9 cellular contexts compared by ENCODE assay signal in genomic region chr3:196537319-196537984, GRCh38. TPM values are rescaled to one million over a fixed set of nuclear protein-coding genes. Genes with fewer than 3 reads are reported as not detected.
DNase-seq lines count a peak whose midpoint lies in the region; ATAC-seq, FAIRE-seq and TF ChIP-seq lines count a peak whose summit lies in the region.
"Had no signal": no experiment of that assay in that cellular context is flagged by ENCODE, and none has a peak within 500 bp of the region (broad histone marks: within the 10 kb centered on the region; RNA-seq: fewer than 3 reads in every experiment).

No MANE protein-coding gene starts in this region.

- H3K9me3 ChIP-seq in heart left ventricle (no peaks in the 10 kb centered on the region), astrocyte (ENCODE audit: insufficient read depth, low read depth, low read length) (no peaks in the 10 kb centered on the region), left lung (no peaks in the 10 kb centered on the region)

- no peak overlapping the region for H3K9ac ChIP-seq in astrocyte (ENCODE audit: low read length)

- intact Hi-C loops in heart left ventricle (cut with DNase I) (loop anchor here in 7 of 10 donors (2.0 to 10.0 kb wide), 2 partner anchors 147 kb away; no protein-coding TSS in a partner anchor), Right ventricle myocardium superior (cut with DNase I) (no loop called here), left lung (cut with DNase I) (no loop called here)

- CTCF ChIA-PET in T-cell (lab: Charles Lee) = interaction anchor here (0.5 to 1.1 kb wide), 4 partner anchors 9 to 30 kb away, joined by 3 to 5 read pairs (median 4); no protein-coding TSS in a partner anchor

- H3K9me3 Mint-ChIP-seq in T-cell (no peaks in the 10 kb centered on the region), astrocyte (ENCODE audit: unreplicated experiment) (no peaks in the 10 kb centered on the region)

- POLR2A ChIA-PET in T-cell (lab: Charles Lee) = no interaction called here

- no peak overlapping the region for H3K4me3 ChIP-seq in heart left ventricle
- no peak overlapping the region for H3K4me3 ChIP-seq in astrocyte (ENCODE audit: insufficient read depth, low read depth, low read length)
- no peak overlapping the region for H3K4me3 ChIP-seq in left lung

- peak; percentile 46 to 77 (median 55) for TF ChIP-seq CTCF in heart left ventricle (IDR thresholded peaks at IDR 0.05)
- TF ChIP-seq CTCF in astrocyte (IDR thresholded peaks at IDR 0.05; ENCODE audit: insufficient read depth, low read depth, low read length) = peak; percentile 53
- TF ChIP-seq CTCF in left lung (IDR thresholded peaks at IDR 0.05) = peak; percentile 44 to 67

- TF ChIP-seq POLR2A in heart left ventricle (IDR thresholded peaks at IDR 0.05) = no peak

- no peak overlapping the region for H3K4me2 ChIP-seq in astrocyte (ENCODE audit: low read length)

- ATAC-seq in heart left ventricle = no peak
- no peak for ATAC-seq in Right ventricle myocardium superior (ENCODE audit: poor library complexity)
- peak in 1 of 4 experiments; percentile 35 for ATAC-seq in T-cell (replicated peaks in 1 of 4)
- ATAC-seq in left lung = no peak

- H3K27ac ChIP-seq in heart left ventricle (no peak overlapping the region), astrocyte (ENCODE audit: low read depth, low read length) (no peak overlapping the region), left lung (no peak overlapping the region)

- DNase-seq in heart left ventricle = no peak
- no peak for DNase-seq in Right ventricle myocardium superior
- DNase-seq in T-cell = peak in 29 of 34 experiments; percentile 5 to 69 (median 49)
- DNase-seq in astrocyte (ENCODE audit: low read depth) = no peak
- no peak for DNase-seq in left lung
- peak; percentile 33 for DNase-seq in stimulated activated CD8-positive, alpha-beta memory T cell treated with anti-CD3 and anti-CD28 coated beads, Interleukin-15, amount 100 ng/mL, for 24 hours (ENCODE audit: low read depth)
- DNase-seq in cerebellum (ENCODE audit: low spot score) = no peak
- no peak for DNase-seq in NCI-H1694 (lab: John Stamatoyannopoulos, UW)

- H3K27me3 Mint-ChIP-seq in T-cell = peaks cover 3% of the 10 kb centered on the region in 2 donors
- H3K27me3 Mint-ChIP-seq in astrocyte (ENCODE audit: low read depth, unreplicated experiment) = no peaks in the 10 kb centered on the region

- H4K20me1 ChIP-seq in astrocyte (ENCODE audit: insufficient read depth, low read length) = no peaks in the 10 kb centered on the region

- no peak for FAIRE-seq in astrocyte (lab: Jason Lieb, UNC)

- no peaks in the 10 kb centered on the region for H3K4me1 ChIP-seq in heart left ventricle
- no peaks in the 10 kb centered on the region for H3K4me1 ChIP-seq in astrocyte (ENCODE audit: insufficient read depth, low read length)
- H3K4me1 ChIP-seq in left lung = no peaks in the 10 kb centered on the region

- H3K27ac Mint-ChIP-seq in T-cell = peak overlapping the region in 1 of 2 donors; percentile 4
- no peak overlapping the region for H3K27ac Mint-ChIP-seq in astrocyte (ENCODE audit: unreplicated experiment)

- H3K4me3 Mint-ChIP-seq in T-cell = no peak overlapping the region
- H3K4me3 Mint-ChIP-seq in astrocyte (ENCODE audit: unreplicated experiment) = no peak overlapping the region

- H3K36me3 Mint-ChIP-seq in T-cell = no peaks in the 10 kb centered on the region
- no peaks in the 10 kb centered on the region for H3K36me3 Mint-ChIP-seq in astrocyte (ENCODE audit: low read depth, unreplicated experiment)

- H3K36me3 ChIP-seq in heart left ventricle (no peaks in the 10 kb centered on the region), astrocyte (ENCODE audit: insufficient read depth, low read length) (no peaks in the 10 kb centered on the region), left lung (no peaks in the 10 kb centered on the region)

- 38 to 44% (median 43%) methylated on average over 18 of the region's 18 CpGs for WGBS in heart left ventricle, 4 donors

- H3K27me3 ChIP-seq in heart left ventricle = peaks cover 0 to 4% (median 0%) of the 10 kb centered on the region in 9 donors
- H3K27me3 ChIP-seq in astrocyte (ENCODE audit: insufficient read depth, low read length) = no peaks in the 10 kb centered on the region
- H3K27me3 ChIP-seq in left lung = peaks cover 0 to 18% of the 10 kb centered on the region in 2 donors

- H3K79me2 ChIP-seq in astrocyte (ENCODE audit: insufficient read depth, low read length) = no peaks in the 10 kb centered on the region

- H3K4me1 Mint-ChIP-seq in T-cell (peaks cover 0 to 2% (median 2%) of the 10 kb centered on the region in 3 donors), astrocyte (ENCODE audit: low read depth, unreplicated experiment) (no peaks in the 10 kb centered on the region)

- no peak overlapping the region for H2AFZ ChIP-seq in astrocyte (ENCODE audit: low read depth, low read length)

RNA-seq across cellular contexts. Expression of gene SMCO1, which starts 22.3 kb away (rescaled TPM):
- total RNA-seq in heart left ventricle = 100 to 1,000 TPM in 2 of 9 donors, 10 to 100 TPM in 7; 14.5 to 130 (median 50.0) TPM
- 100 to 1,000 TPM in 1 of 2 donors, 1 to 10 TPM in 1; 2.6 to 105 TPM for polyA plus RNA-seq in heart left ventricle
- 89.9 TPM for total RNA-seq in Right ventricle myocardium superior
- total RNA-seq in T-cell = not detected
- total RNA-seq in astrocyte = not detected in 2 replicates
- not detected for total RNA-seq in left lung
- not detected for total RNA-seq in cerebellum
- total RNA-seq: glomerular endothelial cell had no signal

RNA-seq across cellular contexts. Expression of gene WDR53, which starts 30.9 kb away (rescaled TPM):
- total RNA-seq in heart left ventricle = 10 to 100 TPM in 2 of 9 donors, 1 to 10 TPM in 7; 4.2 to 15.5 (median 8.4) TPM
- 1 to 10 TPM; 7.3 to 9.7 TPM for polyA plus RNA-seq in heart left ventricle
- total RNA-seq in Right ventricle myocardium superior = 7.9 TPM
- 10 to 100 TPM; 19.2 to 29.8 (median 25.5) TPM for total RNA-seq in T-cell
- total RNA-seq in astrocyte = 11.0 and 13.3 TPM in 2 replicates
- 10 to 100 TPM; 10.2 to 10.7 TPM for total RNA-seq in left lung
- 4.5 TPM for total RNA-seq in cerebellum

RNA-seq across cellular contexts. Expression of gene FBXO45, which starts 31.0 kb away (rescaled TPM):
- total RNA-seq in heart left ventricle (1 to 10 TPM; 5.3 to 7.9 (median 6.6) TPM), Right ventricle myocardium superior (7.9 TPM), T-cell (1 to 10 TPM; 4.9 to 9.5 (median 8.2) TPM), astrocyte (10.4 and 11.3 TPM in 2 replicates), left lung (10 to 100 TPM in 1 of 2 donors, 1 to 10 TPM in 1; 8.2 to 10.0 TPM), cerebellum (25.7 TPM)
- 10 to 100 TPM in 1 of 2 donors, 1 to 10 TPM in 1; 2.1 to 10.8 TPM for polyA plus RNA-seq in heart left ventricle

RNA-seq across cellular contexts. Expression of gene RNF168, which starts 33.9 kb away (rescaled TPM):
- total RNA-seq in heart left ventricle (10 to 100 TPM; 15.0 to 31.8 (median 21.1) TPM), Right ventricle myocardium superior (21.3 TPM), T-cell (10 to 100 TPM; 27.1 to 71.2 (median 64.8) TPM), astrocyte (18.0 and 18.3 TPM in 2 replicates), left lung (10 to 100 TPM; 22.8 to 30.0 TPM), cerebellum (14.2 TPM)
- 10 to 100 TPM in 1 of 2 donors, 1 to 10 TPM in 1; 8.4 to 13.4 TPM for polyA plus RNA-seq in heart left ventricle

Comparison
In these comparisons a context has a peak if more than half of its experiments do, and no peak if none do; other contexts are left out.
1. intact Hi-C loops: an anchor here in heart left ventricle (2.0 to 10.0 kb wide); none called in Right ventricle myocardium superior and left lung.
2. DNase-seq: peak in T-cell (29 of 34) and stimulated activated CD8-positive, alpha-beta memory T cell treated with anti-CD3 and anti-CD28 coated beads, Interleukin-15, amount 100 ng/mL, for 24 hours (single experiment); none in heart left ventricle (0 of 5), Right ventricle myocardium superior (single experiment), astrocyte (single experiment), left lung (0 of 2), cerebellum (single experiment) and NCI-H1694 (single experiment).
3. RNA of gene SMCO1, which starts 22.3 kb away (total RNA-seq): 89.9 TPM in Right ventricle myocardium superior (single experiment) and 14.5 to 130 TPM in heart left ventricle; not detected in cerebellum (single experiment), not detected in astrocyte, not detected in left lung and not detected in T-cell; every median in the first group is over 10 times any median in the second.
4. Peak in every context shown above with its lines, with median percentiles within 50 percentile points of each other: CTCF ChIP-seq.